Comparison of ENCODE assay signal across 8 cellular contexts in the genomic region with DNA sequence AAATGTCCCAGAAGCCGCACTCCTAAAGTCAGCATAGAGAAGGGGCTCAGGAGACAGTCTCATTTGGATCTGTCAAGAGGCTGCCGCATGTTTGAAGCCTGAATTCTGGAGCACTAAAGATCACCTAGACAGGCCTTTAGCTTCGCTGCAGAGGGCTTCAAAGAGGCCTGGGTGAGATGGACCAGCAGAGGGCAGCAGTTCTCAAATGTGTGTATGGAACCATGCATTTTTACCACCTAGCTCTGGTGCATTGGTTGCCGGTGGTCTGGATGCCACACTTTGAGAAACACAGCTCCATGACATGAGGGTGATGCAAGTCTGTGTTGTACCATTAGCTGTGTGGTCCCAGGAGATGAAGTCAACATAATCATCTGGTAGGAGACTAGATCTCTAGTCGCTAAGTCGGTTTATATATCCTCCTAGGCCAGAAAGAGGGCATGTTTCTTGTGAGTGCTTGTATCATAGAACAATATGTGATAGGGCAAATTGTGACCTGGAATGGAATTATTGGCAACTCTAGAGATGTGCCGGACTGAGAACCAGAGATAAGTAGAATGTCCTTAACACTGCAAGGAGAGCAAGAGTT.
A peak's percentile ranks its signal among the peaks of the same experiment; 100 is the strongest.
DNase-seq lines count a peak whose midpoint lies in the region; ATAC-seq and TF ChIP-seq lines count a peak whose summit lies in the region.

No MANE protein-coding gene starts in this region.

- BruUV-seq in A673 (replicated peaks; lab: Mats Ljungman, UMichigan), result no TSS peak

- H3K4me3 ChIP-seq in A673 (ENCODE audit: low read depth, low read length, poor library complexity, severe bottlenecking), result no peak overlapping the region

- ATAC-seq in GM18517 (IDR thresholded peaks at IDR 0.05; ENCODE audit: unreplicated experiment) (peak; percentile 67), HG03469 (IDR thresholded peaks at IDR 0.05; ENCODE audit: unreplicated experiment) (peak; percentile 45)
- ATAC-seq in activated CD8-positive, alpha-beta T cell treated with anti-CD3 and anti-CD28 coated beads for 36 hours, result peak; percentile 92
- peak; percentile 90 for ATAC-seq in effector memory CD8-positive, alpha-beta T cell (replicated peaks)

- H3K9me3 Mint-ChIP-seq in activated CD8-positive, alpha-beta T cell treated with anti-CD3 and anti-CD28 coated beads for 36 hours, result no peaks in the 10 kb centered on the region
- H3K9me3 Mint-ChIP-seq in effector memory CD8-positive, alpha-beta T cell, result no peaks in the 10 kb centered on the region

- peaks cover 2% of the 10 kb centered on the region for H3K27me3 Mint-ChIP-seq in activated CD8-positive, alpha-beta T cell treated with anti-CD3 and anti-CD28 coated beads for 36 hours
- peaks cover 7 to 10% of the 10 kb centered on the region in 2 donors for H3K27me3 Mint-ChIP-seq in effector memory CD8-positive, alpha-beta T cell

- no peaks in the 10 kb centered on the region for H3K36me3 Mint-ChIP-seq in activated CD8-positive, alpha-beta T cell treated with anti-CD3 and anti-CD28 coated beads for 36 hours (ENCODE audit: low read depth)
- H3K36me3 Mint-ChIP-seq in effector memory CD8-positive, alpha-beta T cell (ENCODE audit: insufficient read depth), result no peaks in the 10 kb centered on the region

- H3K27ac ChIP-seq in A673 (ENCODE audit: low read depth, low read length, poor library complexity, severe bottlenecking), result no peak overlapping the region

- no peaks in the 10 kb centered on the region for H3K36me3 ChIP-seq in A673 (ENCODE audit: insufficient read depth, low read length, poor library complexity, severe bottlenecking)

- no peak overlapping the region for H3K27ac Mint-ChIP-seq in activated CD8-positive, alpha-beta T cell treated with anti-CD3 and anti-CD28 coated beads for 36 hours
- no peak overlapping the region for H3K27ac Mint-ChIP-seq in effector memory CD8-positive, alpha-beta T cell

- POLR2A ChIA-PET in A673 (lab: Charles Lee; ENCODE audit: low non-redundant PET), result no interaction called here
- POLR2A ChIA-PET in activated CD8-positive, alpha-beta T cell treated with anti-CD3 and anti-CD28 coated beads for 36 hours (lab: Charles Lee), result no interaction called here

- H3K4me1 Mint-ChIP-seq in activated CD8-positive, alpha-beta T cell treated with anti-CD3 and anti-CD28 coated beads for 36 hours (ENCODE audit: low read depth), result peaks cover 3% of the 10 kb centered on the region
- H3K4me1 Mint-ChIP-seq in effector memory CD8-positive, alpha-beta T cell (ENCODE audit: low read depth in 2 of 2), result peaks cover 3 to 4% of the 10 kb centered on the region in 2 donors

- CTCF ChIA-PET in A673 (lab: Charles Lee), result interaction anchor here (0.5 to 1.1 kb wide), 10 partner anchors 9 to 539 kb away, joined by 3 to 8 read pairs (median 4); a partner anchor contains a TSS
- CTCF ChIA-PET in activated CD8-positive, alpha-beta T cell treated with anti-CD3 and anti-CD28 coated beads for 36 hours (lab: Charles Lee), result interaction anchor here (0.6 to 8.9 kb wide), 60 partner anchors 8 to 915 kb away, joined by 3 to 141 read pairs (median 4); a partner anchor contains a TSS

- H3K4me1 ChIP-seq in A673 (ENCODE audit: insufficient read depth, low read length, poor library complexity, severe bottlenecking), result peaks cover 17% of the 10 kb centered on the region

- no peaks in the 10 kb centered on the region for H3K9me3 ChIP-seq in A673 (ENCODE audit: low read depth, low read length, poor library complexity, severe bottlenecking)

- H3K4me3 Mint-ChIP-seq in activated CD8-positive, alpha-beta T cell treated with anti-CD3 and anti-CD28 coated beads for 36 hours, result no peak overlapping the region
- H3K4me3 Mint-ChIP-seq in effector memory CD8-positive, alpha-beta T cell, result no peak overlapping the region

- TF ChIP-seq CTCF in A673 (conservative IDR thresholded peaks at IDR 0.05; ENCODE audit: low read depth, low read length), result peak; percentile 90
- peak; percentile 76 for TF ChIP-seq CTCF in activated CD8-positive, alpha-beta T cell treated with anti-CD3 and anti-CD28 coated beads for 36 hours (IDR thresholded peaks at IDR 0.05)

- peaks cover 20% of the 10 kb centered on the region for H3K27me3 ChIP-seq in A673 (replicated peaks; ENCODE audit: insufficient read depth, low read depth, low read length, poor library complexity)

- DNase-seq in A673 (ENCODE audit: low spot score), result peak; percentile 80
- DNase-seq in NCI-H82 (lab: John Stamatoyannopoulos, UW), result peak; percentile 92
- DNase-seq in activated CD8-positive, alpha-beta T cell treated with anti-CD3 and anti-CD28 coated beads for 36 hours, result peak; percentile 91
- peak; percentile 70 to 77 (median 75) for DNase-seq in effector memory CD8-positive, alpha-beta T cell
- DNase-seq in midbrain (lab: John Stamatoyannopoulos, UW), result peak; percentile 79
- DNase-seq in stimulated activated CD8-positive, alpha-beta memory T cell treated with anti-CD3 and anti-CD28 coated beads, Interleukin-2, amount 100 ng/mL, for 48 hours (ENCODE audit: low read depth in 2 of 2), result peak; percentile 43 to 69

- intact Hi-C loops in A673 (cut with micrococcal nuclease; ENCODE audit: unreplicated experiment), result loop anchor here (1.0 to 5.0 kb wide), 4 partner anchors 59 to 491 kb away; no protein-coding TSS in a partner anchor
- intact Hi-C loops in activated CD8-positive, alpha-beta T cell treated with anti-CD3 and anti-CD28 coated beads for 36 hours (cut with micrococcal nuclease), result loop anchor here (1.0 to 5.0 kb wide), 3 partner anchors 114 to 436 kb away; no protein-coding TSS in a partner anchor
